In genomic region chr1:1373493-1374067, GRCh38 we compare ENCODE assay signal across 1 cellular context.
TF ChIP-seq lines count a peak whose summit lies in the region.

No MANE protein-coding gene starts in this region.

TF ChIP-seq in HepG2, 621 proteins besides CTCF, POLR2A, EP300 and RAD21:
- no peak for TF ChIP-seq FOXP1 (IDR thresholded peaks at IDR 0.05)
- TF ChIP-seq FOXP1 (CRISPR knock-in tag; IDR thresholded peaks at IDR 0.05), result no peak
- TF ChIP-seq, protein P1, sequence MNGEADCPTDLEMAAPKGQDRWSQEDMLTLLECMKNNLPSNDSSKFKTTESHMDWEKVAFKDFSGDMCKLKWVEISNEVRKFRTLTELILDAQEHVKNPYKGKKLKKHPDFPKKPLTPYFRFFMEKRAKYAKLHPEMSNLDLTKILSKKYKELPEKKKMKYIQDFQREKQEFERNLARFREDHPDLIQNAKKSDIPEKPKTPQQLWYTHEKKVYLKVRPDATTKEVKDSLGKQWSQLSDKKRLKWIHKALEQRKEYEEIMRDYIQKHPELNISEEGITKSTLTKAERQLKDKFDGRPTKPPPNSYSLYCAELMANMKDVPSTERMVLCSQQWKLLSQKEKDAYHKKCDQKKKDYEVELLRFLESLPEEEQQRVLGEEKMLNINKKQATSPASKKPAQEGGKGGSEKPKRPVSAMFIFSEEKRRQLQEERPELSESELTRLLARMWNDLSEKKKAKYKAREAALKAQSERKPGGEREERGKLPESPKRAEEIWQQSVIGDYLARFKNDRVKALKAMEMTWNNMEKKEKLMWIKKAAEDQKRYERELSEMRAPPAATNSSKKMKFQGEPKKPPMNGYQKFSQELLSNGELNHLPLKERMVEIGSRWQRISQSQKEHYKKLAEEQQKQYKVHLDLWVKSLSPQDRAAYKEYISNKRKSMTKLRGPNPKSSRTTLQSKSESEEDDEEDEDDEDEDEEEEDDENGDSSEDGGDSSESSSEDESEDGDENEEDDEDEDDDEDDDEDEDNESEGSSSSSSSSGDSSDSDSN (CRISPR knock-in tag; IDR thresholded peaks at IDR 0.05), result 0 out of 2 replicates have a peak, but pooled peaks have one; percentile 16
